Comparison of ENCODE assay signal across 24 cellular contexts in genomic region chr2:37622434-37623202, GRCh38. TPM values are rescaled to one million over a fixed set of nuclear protein-coding genes. Genes with fewer than 3 reads are reported as not detected.
DNase-seq lines count a peak whose midpoint lies in the region; ATAC-seq and TF ChIP-seq lines count a peak whose summit lies in the region.
"Had no signal": no experiment of that assay in that cellular context is flagged by ENCODE, and none has a peak within 500 bp of the region (broad histone marks: within the 10 kb centered on the region; RNA-seq: fewer than 3 reads in every experiment).

No MANE protein-coding gene starts in this region.

- no peaks in the 10 kb centered on the region for H3K36me3 Mint-ChIP-seq in activated CD8-positive, alpha-beta T cell treated with anti-CD3 and anti-CD28 coated beads for 36 hours (ENCODE audit: low read depth)
- H3K36me3 Mint-ChIP-seq in activated CD8-positive, alpha-beta T cell treated with anti-CD3 and anti-CD28 coated beads, Interleukin-2, amount 10 ng/mL, durations not matched to agents 7 days and 5 days (ENCODE audit: low read depth) = peaks cover 15% of the 10 kb centered on the region
- H3K36me3 Mint-ChIP-seq in CD8-positive, alpha-beta memory T cell = peaks cover 12 to 36% (median 14%) of the 10 kb centered on the region in 3 donors
- H3K36me3 Mint-ChIP-seq in activated T-helper 17 cell treated with anti-CD3 and anti-CD28 coated beads, Interleukin-2, amount 50 U/mL, for 72 hours (ENCODE audit: low read depth) = peaks cover 14% of the 10 kb centered on the region
- H3K36me3 Mint-ChIP-seq in natural killer cell treated with Interleukin-12 subunit alpha and Interleukin-12 subunit beta and Interleukin-15 and Interleukin-18, amount 100 ng/mL, for 72 hours = peaks cover 19% of the 10 kb centered on the region
- H3K36me3 Mint-ChIP-seq in endodermal cell (ENCODE audit: low read depth) = no peaks in the 10 kb centered on the region
- H3K36me3 Mint-ChIP-seq: neural progenitor cell had no signal

- CTCF ChIA-PET in activated CD8-positive, alpha-beta T cell treated with anti-CD3 and anti-CD28 coated beads for 36 hours (lab: Charles Lee) = interaction anchor here (1.2 to 1.9 kb wide), 9 partner anchors 11 to 255 kb away, joined by 3 to 8 read pairs (median 4); no protein-coding TSS in a partner anchor
- CTCF ChIA-PET in activated CD8-positive, alpha-beta T cell treated with anti-CD3 and anti-CD28 coated beads, Interleukin-2, amount 10 ng/mL, durations not matched to agents 7 days and 5 days (lab: Charles Lee) = interaction anchor here (1.1 to 4.1 kb wide), 4 partner anchors 19 to 255 kb away, joined by 3 to 17 read pairs (median 10); no protein-coding TSS in a partner anchor
- CTCF ChIA-PET in CD8-positive, alpha-beta memory T cell (lab: Charles Lee) = interaction anchor here (1.2 to 2.4 kb wide), 5 partner anchors 10 to 208 kb away, joined by 3 to 11 read pairs (median 7); no protein-coding TSS in a partner anchor

- no peak for TF ChIP-seq CTCF in activated CD8-positive, alpha-beta T cell treated with anti-CD3 and anti-CD28 coated beads for 36 hours (IDR thresholded peaks at IDR 0.05)
- TF ChIP-seq CTCF in ascending aorta (IDR thresholded peaks at IDR 0.05) = no peak
- no peak for TF ChIP-seq CTCF in endodermal cell (conservative IDR thresholded peaks at IDR 0.05)

- H3K4me3 Mint-ChIP-seq in activated CD8-positive, alpha-beta T cell treated with anti-CD3 and anti-CD28 coated beads for 36 hours = no peak overlapping the region
- H3K4me3 Mint-ChIP-seq in activated CD8-positive, alpha-beta T cell treated with anti-CD3 and anti-CD28 coated beads, Interleukin-2, amount 10 ng/mL, durations not matched to agents 7 days and 5 days = no peak overlapping the region
- H3K4me3 Mint-ChIP-seq in CD8-positive, alpha-beta memory T cell = peak overlapping the region in 5 of 7 donors; percentile 5 to 83 (median 77)
- H3K4me3 Mint-ChIP-seq in activated T-helper 17 cell treated with anti-CD3 and anti-CD28 coated beads, Interleukin-2, amount 50 U/mL, for 72 hours = peak overlapping the region; percentile 86
- peak overlapping the region; percentile 86 for H3K4me3 Mint-ChIP-seq in natural killer cell treated with Interleukin-12 subunit alpha and Interleukin-12 subunit beta and Interleukin-15 and Interleukin-18, amount 100 ng/mL, for 72 hours
- no peak overlapping the region for H3K4me3 Mint-ChIP-seq in endodermal cell
- H3K4me3 Mint-ChIP-seq: neural progenitor cell had no signal

- no peaks in the 10 kb centered on the region for H3K36me3 ChIP-seq in CD8-positive, alpha-beta memory T cell (ENCODE audit: insufficient read depth, low read length)
- H3K36me3 ChIP-seq in ascending aorta = no peaks in the 10 kb centered on the region
- no peaks in the 10 kb centered on the region for H3K36me3 ChIP-seq in endodermal cell (ENCODE audit: control insufficient read depth, insufficient read depth, low read length)
- H3K36me3 ChIP-seq: brain microvascular endothelial cell, gastrocnemius medialis, HAP-1, lower lobe of right lung, neural progenitor cell, tibial artery had no signal

- no peaks in the 10 kb centered on the region for H3K27me3 ChIP-seq in CD8-positive, alpha-beta memory T cell (ENCODE audit: insufficient read depth, low read length, poor library complexity, severe bottlenecking)
- no peaks in the 10 kb centered on the region for H3K27me3 ChIP-seq in ascending aorta
- no peaks in the 10 kb centered on the region for H3K27me3 ChIP-seq in endodermal cell (ENCODE audit: control insufficient read depth, insufficient read depth, low read length, poor library complexity, severe bottlenecking)
- H3K27me3 ChIP-seq: brain microvascular endothelial cell, gastrocnemius medialis, neural progenitor cell, tibial artery had no signal

- WGBS in endodermal cell (ENCODE audit: insufficient coverage in 1 of 2, insufficient read length in 1 of 2), 2 experiments = 94 to 100% methylated on average over 4 to 5 of the region's 5 CpGs

- H3K27ac ChIP-seq in CD8-positive, alpha-beta memory T cell (ENCODE audit: low read depth, low read length) = no peak overlapping the region
- no peak overlapping the region for H3K27ac ChIP-seq in ascending aorta
- H3K27ac ChIP-seq in endodermal cell (ENCODE audit: low read depth, low read length) = no peak overlapping the region
- H3K27ac ChIP-seq: brain microvascular endothelial cell, gastrocnemius medialis, HL-60, lower lobe of right lung, neural progenitor cell, tibial artery had no signal

- intact Hi-C loops in activated CD8-positive, alpha-beta T cell treated with anti-CD3 and anti-CD28 coated beads for 36 hours (cut with micrococcal nuclease) = no loop called here
- intact Hi-C loops in ascending aorta (cut with DNase I) = no loop called here

- POLR2A ChIA-PET in activated CD8-positive, alpha-beta T cell treated with anti-CD3 and anti-CD28 coated beads for 36 hours (lab: Charles Lee) = interaction anchor here (0.6 to 4.3 kb wide), 4 partner anchors 14 to 49 kb away, joined by 3 to 28 read pairs (median 8); no protein-coding TSS in a partner anchor
- POLR2A ChIA-PET in activated CD8-positive, alpha-beta T cell treated with anti-CD3 and anti-CD28 coated beads, Interleukin-2, amount 10 ng/mL, durations not matched to agents 7 days and 5 days (lab: Charles Lee) = interaction anchor here (1.1 to 2.5 kb wide), 2 partner anchors 19 to 40 kb away, joined by 3 to 11 read pairs; no protein-coding TSS in a partner anchor
- POLR2A ChIA-PET in CD8-positive, alpha-beta memory T cell (lab: Charles Lee) = interaction anchor here (1.0 to 3.5 kb wide), 2 partner anchors 8 to 22 kb away, joined by 3 to 24 read pairs; no protein-coding TSS in a partner anchor

- no peaks in the 10 kb centered on the region for H3K9me3 ChIP-seq in CD8-positive, alpha-beta memory T cell (ENCODE audit: low read length)
- H3K9me3 ChIP-seq in ascending aorta (no peaks in the 10 kb centered on the region), endodermal cell (ENCODE audit: control insufficient read depth, low read length) (no peaks in the 10 kb centered on the region)
- H3K9me3 ChIP-seq: gastrocnemius medialis, HAP-1, lower lobe of right lung, SK-N-SH, tibial artery had no signal

- ATAC-seq in activated CD8-positive, alpha-beta T cell treated with anti-CD3 and anti-CD28 coated beads for 36 hours = no peak
- ATAC-seq in activated CD8-positive, alpha-beta T cell treated with anti-CD3 and anti-CD28 coated beads, Interleukin-2, amount 10 ng/mL, durations not matched to agents 7 days and 5 days = no peak
- peak; percentile 9 for ATAC-seq in activated T-helper 17 cell treated with anti-CD3 and anti-CD28 coated beads, Interleukin-2, amount 50 U/mL, for 72 hours (replicated peaks)
- ATAC-seq in natural killer cell treated with Interleukin-12 subunit alpha and Interleukin-12 subunit beta and Interleukin-15 and Interleukin-18, amount 100 ng/mL, for 72 hours = peak; percentile 40 to 70
- ATAC-seq: gastrocnemius medialis, lower lobe of right lung had no signal

- no peaks in the 10 kb centered on the region for H3K9me3 Mint-ChIP-seq in activated CD8-positive, alpha-beta T cell treated with anti-CD3 and anti-CD28 coated beads for 36 hours
- H3K9me3 Mint-ChIP-seq in activated CD8-positive, alpha-beta T cell treated with anti-CD3 and anti-CD28 coated beads, Interleukin-2, amount 10 ng/mL, durations not matched to agents 7 days and 5 days (ENCODE audit: insufficient read depth) = no peaks in the 10 kb centered on the region
- no peaks in the 10 kb centered on the region for H3K9me3 Mint-ChIP-seq in CD8-positive, alpha-beta memory T cell
- no peaks in the 10 kb centered on the region for H3K9me3 Mint-ChIP-seq in activated T-helper 17 cell treated with anti-CD3 and anti-CD28 coated beads, Interleukin-2, amount 50 U/mL, for 72 hours
- no peaks in the 10 kb centered on the region for H3K9me3 Mint-ChIP-seq in natural killer cell treated with Interleukin-12 subunit alpha and Interleukin-12 subunit beta and Interleukin-15 and Interleukin-18, amount 100 ng/mL, for 72 hours
- no peaks in the 10 kb centered on the region for H3K9me3 Mint-ChIP-seq in endodermal cell
- H3K9me3 Mint-ChIP-seq: neural progenitor cell had no signal

- peaks cover 82% of the 10 kb centered on the region for H3K4me1 Mint-ChIP-seq in activated CD8-positive, alpha-beta T cell treated with anti-CD3 and anti-CD28 coated beads for 36 hours (ENCODE audit: low read depth)
- H3K4me1 Mint-ChIP-seq in activated CD8-positive, alpha-beta T cell treated with anti-CD3 and anti-CD28 coated beads, Interleukin-2, amount 10 ng/mL, durations not matched to agents 7 days and 5 days (ENCODE audit: low read depth) = peaks cover 48% of the 10 kb centered on the region
- peaks cover 80 to 96% (median 93%) of the 10 kb centered on the region in 3 donors for H3K4me1 Mint-ChIP-seq in CD8-positive, alpha-beta memory T cell
- peaks cover 74% of the 10 kb centered on the region for H3K4me1 Mint-ChIP-seq in activated T-helper 17 cell treated with anti-CD3 and anti-CD28 coated beads, Interleukin-2, amount 50 U/mL, for 72 hours
- H3K4me1 Mint-ChIP-seq in natural killer cell treated with Interleukin-12 subunit alpha and Interleukin-12 subunit beta and Interleukin-15 and Interleukin-18, amount 100 ng/mL, for 72 hours (ENCODE audit: low read depth in 2 of 2) = peaks cover 77 to 79% of the 10 kb centered on the region in 2 donors
- H3K4me1 Mint-ChIP-seq in endodermal cell = no peaks in the 10 kb centered on the region

- peaks cover 63% of the 10 kb centered on the region for H3K4me1 ChIP-seq in CD8-positive, alpha-beta memory T cell (ENCODE audit: insufficient read depth, low read length)
- H3K4me1 ChIP-seq in ascending aorta (peaks cover 6 to 17% of the 10 kb centered on the region in 2 donors), endodermal cell (ENCODE audit: control insufficient read depth, insufficient read depth, low read length) (peaks cover 4% of the 10 kb centered on the region)
- H3K4me1 ChIP-seq: neural progenitor cell had no signal

- H3K9ac ChIP-seq in endodermal cell (ENCODE audit: extremely low read depth, low read length, poor library complexity, severe bottlenecking) = no peak overlapping the region
- H3K9ac ChIP-seq: neural progenitor cell, SK-N-SH had no signal

- no peaks in the 10 kb centered on the region for H3K27me3 Mint-ChIP-seq in activated CD8-positive, alpha-beta T cell treated with anti-CD3 and anti-CD28 coated beads for 36 hours
- H3K27me3 Mint-ChIP-seq in activated CD8-positive, alpha-beta T cell treated with anti-CD3 and anti-CD28 coated beads, Interleukin-2, amount 10 ng/mL, durations not matched to agents 7 days and 5 days (ENCODE audit: low read depth) = no peaks in the 10 kb centered on the region
- no peaks in the 10 kb centered on the region for H3K27me3 Mint-ChIP-seq in CD8-positive, alpha-beta memory T cell
- H3K27me3 Mint-ChIP-seq in activated T-helper 17 cell treated with anti-CD3 and anti-CD28 coated beads, Interleukin-2, amount 50 U/mL, for 72 hours = no peaks in the 10 kb centered on the region
- no peaks in the 10 kb centered on the region for H3K27me3 Mint-ChIP-seq in natural killer cell treated with Interleukin-12 subunit alpha and Interleukin-12 subunit beta and Interleukin-15 and Interleukin-18, amount 100 ng/mL, for 72 hours
- peaks cover 27% of the 10 kb centered on the region for H3K27me3 Mint-ChIP-seq in endodermal cell (ENCODE audit: insufficient read depth)

- H3K27ac Mint-ChIP-seq in activated CD8-positive, alpha-beta T cell treated with anti-CD3 and anti-CD28 coated beads for 36 hours = peak overlapping the region; percentile 87
- no peak overlapping the region for H3K27ac Mint-ChIP-seq in activated CD8-positive, alpha-beta T cell treated with anti-CD3 and anti-CD28 coated beads, Interleukin-2, amount 10 ng/mL, durations not matched to agents 7 days and 5 days
- H3K27ac Mint-ChIP-seq in CD8-positive, alpha-beta memory T cell = peak overlapping the region; percentile 88 to 98 (median 96)
- H3K27ac Mint-ChIP-seq in activated T-helper 17 cell treated with anti-CD3 and anti-CD28 coated beads, Interleukin-2, amount 50 U/mL, for 72 hours = peak overlapping the region; percentile 97
- H3K27ac Mint-ChIP-seq in natural killer cell treated with Interleukin-12 subunit alpha and Interleukin-12 subunit beta and Interleukin-15 and Interleukin-18, amount 100 ng/mL, for 72 hours = peak overlapping the region; percentile 95
- H3K27ac Mint-ChIP-seq in endodermal cell = no peak overlapping the region
- H3K27ac Mint-ChIP-seq: neural progenitor cell had no signal

- DNase-seq in activated CD8-positive, alpha-beta T cell treated with anti-CD3 and anti-CD28 coated beads for 36 hours = no peak
- DNase-seq in activated CD8-positive, alpha-beta T cell treated with anti-CD3 and anti-CD28 coated beads, Interleukin-2, amount 10 ng/mL, durations not matched to agents 7 days and 5 days = no peak
- no peak for DNase-seq in CD8-positive, alpha-beta memory T cell
- DNase-seq in natural killer cell treated with Interleukin-12 subunit alpha and Interleukin-12 subunit beta and Interleukin-15 and Interleukin-18, amount 100 ng/mL, for 72 hours (ENCODE audit: low spot score) = no peak
- DNase-seq in NCI-H1694 (lab: John Stamatoyannopoulos, UW) (no peak), ascending aorta (ENCODE audit: low spot score in 2 of 2) (no peak), endodermal cell (no peak)
- DNase-seq: activated naive CD4-positive, alpha-beta T cell treated with Interleukin-2 at 50 U/mL for 16 hours; amniotic stem cell; brain microvascular endothelial cell; DMS153; gastrocnemius medialis; lower lobe of right lung; MM.1S; NCI-H1105 treated with DMSO at 0.1 percent for 48 hours; NCI-H1930; NCI-H510A treated with DMSO at 0.1 percent for 48 hours; SK-N-SH; tibial artery had no signal

- H3K4me3 ChIP-seq in CD8-positive, alpha-beta memory T cell (ENCODE audit: low read length) = no peak overlapping the region
- H3K4me3 ChIP-seq in ascending aorta = no peak overlapping the region
- no peak overlapping the region for H3K4me3 ChIP-seq in endodermal cell (ENCODE audit: low read length)
- H3K4me3 ChIP-seq: gastrocnemius medialis, HAP-1, lower lobe of right lung, neural progenitor cell, skin epidermis, tibial artery had no signal

RNA-seq across cellular contexts. Expression of gene CDC42EP3, which starts 48.8 kb away (rescaled TPM):
- 10 to 100 TPM; 18.8 to 22.6 TPM for total RNA-seq in activated CD8-positive, alpha-beta T cell treated with anti-CD3 and anti-CD28 coated beads for 36 hours
- total RNA-seq in activated CD8-positive, alpha-beta T cell treated with anti-CD3 and anti-CD28 coated beads, Interleukin-2, amount 10 ng/mL, durations not matched to agents 7 days and 5 days = 10 to 100 TPM; 30.1 to 33.2 TPM
- total RNA-seq in CD8-positive, alpha-beta memory T cell = 10 to 100 TPM; 37.1 to 39.1 TPM
- polyA plus RNA-seq in CD8-positive, alpha-beta memory T cell = 141 TPM
- total RNA-seq in activated T-helper 17 cell treated with anti-CD3 and anti-CD28 coated beads, Interleukin-2, amount 50 U/mL, for 72 hours = 10 to 100 TPM; 33.5 to 40.9 TPM
- 10 to 100 TPM; 36.0 to 40.1 TPM for total RNA-seq in natural killer cell treated with Interleukin-12 subunit alpha and Interleukin-12 subunit beta and Interleukin-15 and Interleukin-18, amount 100 ng/mL, for 72 hours
- total RNA-seq in ascending aorta (65.5 TPM), endodermal cell (10 to 100 TPM; 26.4 to 30.2 TPM)
- 23.5 TPM for polyA plus RNA-seq in endodermal cell (2013, experiment 1 of 2)
- 26.2 TPM for polyA plus RNA-seq in endodermal cell (2013, experiment 2 of 2)

Comparison
In these comparisons a context has a peak if more than half of its experiments do, and no peak if none do; other contexts are left out.
1. H3K27ac Mint-ChIP-seq: peak in activated CD8-positive, alpha-beta T cell treated with anti-CD3 and anti-CD28 coated beads for 36 hours (single experiment), CD8-positive, alpha-beta memory T cell (8 of 8), activated T-helper 17 cell treated with anti-CD3 and anti-CD28 coated beads, Interleukin-2, amount 50 U/mL, for 72 hours (single experiment) and natural killer cell treated with Interleukin-12 subunit alpha and Interleukin-12 subunit beta and Interleukin-15 and Interleukin-18, amount 100 ng/mL, for 72 hours (2 of 2); none in activated CD8-positive, alpha-beta T cell treated with anti-CD3 and anti-CD28 coated beads, Interleukin-2, amount 10 ng/mL, durations not matched to agents 7 days and 5 days (single experiment) and endodermal cell (single experiment).
2. ATAC-seq: peak in activated T-helper 17 cell treated with anti-CD3 and anti-CD28 coated beads, Interleukin-2, amount 50 U/mL, for 72 hours (single experiment) and natural killer cell treated with Interleukin-12 subunit alpha and Interleukin-12 subunit beta and Interleukin-15 and Interleukin-18, amount 100 ng/mL, for 72 hours (2 of 2); none in activated CD8-positive, alpha-beta T cell treated with anti-CD3 and anti-CD28 coated beads for 36 hours (single experiment) and activated CD8-positive, alpha-beta T cell treated with anti-CD3 and anti-CD28 coated beads, Interleukin-2, amount 10 ng/mL, durations not matched to agents 7 days and 5 days (single experiment).
3. H3K4me3 Mint-ChIP-seq: peak in CD8-positive, alpha-beta memory T cell (5 of 7), activated T-helper 17 cell treated with anti-CD3 and anti-CD28 coated beads, Interleukin-2, amount 50 U/mL, for 72 hours (single experiment) and natural killer cell treated with Interleukin-12 subunit alpha and Interleukin-12 subunit beta and Interleukin-15 and Interleukin-18, amount 100 ng/mL, for 72 hours (single experiment); none in activated CD8-positive, alpha-beta T cell treated with anti-CD3 and anti-CD28 coated beads for 36 hours (single experiment), activated CD8-positive, alpha-beta T cell treated with anti-CD3 and anti-CD28 coated beads, Interleukin-2, amount 10 ng/mL, durations not matched to agents 7 days and 5 days (single experiment) and endodermal cell (single experiment).